Comparison of ENCODE assay signal across 9 cellular contexts in the genomic region with DNA sequence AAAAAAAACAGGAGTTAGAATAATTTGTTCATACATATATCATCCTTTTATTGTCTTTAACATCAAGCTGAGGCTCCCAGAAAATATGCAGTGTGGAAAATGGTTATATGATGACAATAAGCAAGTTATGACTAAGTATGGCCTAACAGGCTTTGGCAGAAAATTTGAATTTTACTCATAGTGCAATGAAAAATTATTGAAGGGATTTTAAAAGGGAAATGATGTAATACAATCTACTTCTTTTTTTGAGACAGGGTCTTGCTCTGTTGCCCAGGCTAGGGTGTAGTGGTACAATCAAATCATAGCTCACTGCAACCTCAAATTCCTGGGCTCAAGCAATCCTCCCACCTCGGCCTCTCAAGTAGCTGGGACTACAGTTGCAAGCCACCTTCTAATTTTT.
A peak's percentile ranks its signal among the peaks of the same experiment; 100 is the strongest.
DNase-seq lines count a peak whose midpoint lies in the region; ATAC-seq and TF ChIP-seq lines count a peak whose summit lies in the region.
"Had no signal": no experiment of that assay in that cellular context is flagged by ENCODE, and none has a peak within 500 bp of the region (broad histone marks: within the 10 kb centered on the region; RNA-seq: fewer than 3 reads in every experiment).

No MANE protein-coding gene starts in this region.

- TF ChIP-seq CTCF in HL-60 (IDR thresholded peaks at IDR 0.05; ENCODE audit: insufficient read depth, low read length) = no peak
- no peak for TF ChIP-seq CTCF in hepatocyte (IDR thresholded peaks at IDR 0.05; ENCODE audit: poor library complexity)
- TF ChIP-seq CTCF in GM10266 (IDR thresholded peaks at IDR 0.05; ENCODE audit: control insufficient read depth, insufficient read depth, low read depth, missing control alignments) = no peak
- TF ChIP-seq CTCF in stomach (IDR thresholded peaks at IDR 0.05) = no peak

- peaks cover 7% of the 10 kb centered on the region for H3K4me1 ChIP-seq in hepatocyte (ENCODE audit: insufficient read depth)
- peaks cover 0 to 25% (median 2%) of the 10 kb centered on the region in 4 donors for H3K4me1 ChIP-seq in stomach

- no peak for TF ChIP-seq EP300 in stomach (IDR thresholded peaks at IDR 0.05)

- 88% methylated on average over 1 of the region's 1 CpG for WGBS in hepatocyte (ENCODE audit: low lambda C conversion rate, missing lambda C conversion rate)
- 81 to 93% (median 92%) methylated on average over 1 of the region's 1 CpG for WGBS in stomach, 5 donors

- H4K20me1 ChIP-seq in hepatocyte (ENCODE audit: insufficient read depth, poor library complexity, severe bottlenecking) = no peaks in the 10 kb centered on the region

- no peak for DNase-seq in HL-60 (ENCODE audit: low read depth in 1 of 2, low spot score in 1 of 2)
- no peak for DNase-seq in hepatocyte (ENCODE audit: low spot score)
- DNase-seq in occipital lobe (lab: John Stamatoyannopoulos, UW) = no peak
- DNase-seq in GM10266 (ENCODE audit: extremely low spot score) = no peak
- DNase-seq in stomach = no peak
- DNase-seq in NK-92 treated with Interleukin-12 subunit alpha and Interleukin-12 subunit beta, amount 100 ng/mL, for 24 hours (lab: John Stamatoyannopoulos, UW) = no peak
- DNase-seq: amniotic stem cell had no signal

- H3K27me3 ChIP-seq in HL-60 (ENCODE audit: insufficient read depth, poor library complexity, severe bottlenecking) (no peaks in the 10 kb centered on the region), hepatocyte (no peaks in the 10 kb centered on the region), stomach (no peaks in the 10 kb centered on the region)

- no peak overlapping the region for H3K4me2 ChIP-seq in hepatocyte

- H3K4me3 ChIP-seq in HL-60 (replicated peaks; ENCODE audit: insufficient read depth, low read length) (no peak overlapping the region), hepatocyte (no peak overlapping the region), stomach (no peak overlapping the region)

- TF ChIP-seq POLR2A in stomach (IDR thresholded peaks at IDR 0.05) = no peak

- H3K27ac ChIP-seq in HL-60 (replicated peaks) (peak overlapping the region; percentile 12), hepatocyte (peak overlapping the region; percentile 3), stomach (no peak overlapping the region)

- H3K9me2 ChIP-seq in hepatocyte (replicated peaks; ENCODE audit: insufficient read depth) = no peaks in the 10 kb centered on the region

- peak; percentile 12 for ATAC-seq in GM18508 (IDR thresholded peaks at IDR 0.05; ENCODE audit: insufficient read depth, unreplicated experiment)
- peak; percentile 28 for ATAC-seq in GM21723 (IDR thresholded peaks at IDR 0.05; ENCODE audit: unreplicated experiment)

- H3K9me3 ChIP-seq in hepatocyte (ENCODE audit: low read depth) (no peaks in the 10 kb centered on the region), stomach (no peaks in the 10 kb centered on the region)

- no peak overlapping the region for H2AFZ ChIP-seq in hepatocyte

- no peaks in the 10 kb centered on the region for H3K79me2 ChIP-seq in hepatocyte

- intact Hi-C loops in stomach (cut with DNase I; ENCODE audit: low total_unique reads) = no loop called here

- H3K36me3 ChIP-seq in hepatocyte (replicated peaks; ENCODE audit: insufficient read depth, low read depth) = no peaks in the 10 kb centered on the region
- peaks cover 0 to 47% (median 28%) of the 10 kb centered on the region in 4 donors for H3K36me3 ChIP-seq in stomach

Comparison
In these comparisons a context has a peak if more than half of its experiments do, and no peak if none do; other contexts are left out.
1. H3K27ac ChIP-seq: peak in HL-60 (single experiment) and hepatocyte (single experiment); none in stomach (0 of 5).